1 cellular context compared by ENCODE assay signal in genomic region chr7:65750511-65751344, GRCh38.
TF ChIP-seq lines count a peak whose summit lies in the region.

No MANE protein-coding gene starts in this region.

TF ChIP-seq in HepG2, 621 proteins besides CTCF, POLR2A, EP300 and RAD21 (continued from another document and continues in another):
- TF ChIP-seq, protein P1, sequence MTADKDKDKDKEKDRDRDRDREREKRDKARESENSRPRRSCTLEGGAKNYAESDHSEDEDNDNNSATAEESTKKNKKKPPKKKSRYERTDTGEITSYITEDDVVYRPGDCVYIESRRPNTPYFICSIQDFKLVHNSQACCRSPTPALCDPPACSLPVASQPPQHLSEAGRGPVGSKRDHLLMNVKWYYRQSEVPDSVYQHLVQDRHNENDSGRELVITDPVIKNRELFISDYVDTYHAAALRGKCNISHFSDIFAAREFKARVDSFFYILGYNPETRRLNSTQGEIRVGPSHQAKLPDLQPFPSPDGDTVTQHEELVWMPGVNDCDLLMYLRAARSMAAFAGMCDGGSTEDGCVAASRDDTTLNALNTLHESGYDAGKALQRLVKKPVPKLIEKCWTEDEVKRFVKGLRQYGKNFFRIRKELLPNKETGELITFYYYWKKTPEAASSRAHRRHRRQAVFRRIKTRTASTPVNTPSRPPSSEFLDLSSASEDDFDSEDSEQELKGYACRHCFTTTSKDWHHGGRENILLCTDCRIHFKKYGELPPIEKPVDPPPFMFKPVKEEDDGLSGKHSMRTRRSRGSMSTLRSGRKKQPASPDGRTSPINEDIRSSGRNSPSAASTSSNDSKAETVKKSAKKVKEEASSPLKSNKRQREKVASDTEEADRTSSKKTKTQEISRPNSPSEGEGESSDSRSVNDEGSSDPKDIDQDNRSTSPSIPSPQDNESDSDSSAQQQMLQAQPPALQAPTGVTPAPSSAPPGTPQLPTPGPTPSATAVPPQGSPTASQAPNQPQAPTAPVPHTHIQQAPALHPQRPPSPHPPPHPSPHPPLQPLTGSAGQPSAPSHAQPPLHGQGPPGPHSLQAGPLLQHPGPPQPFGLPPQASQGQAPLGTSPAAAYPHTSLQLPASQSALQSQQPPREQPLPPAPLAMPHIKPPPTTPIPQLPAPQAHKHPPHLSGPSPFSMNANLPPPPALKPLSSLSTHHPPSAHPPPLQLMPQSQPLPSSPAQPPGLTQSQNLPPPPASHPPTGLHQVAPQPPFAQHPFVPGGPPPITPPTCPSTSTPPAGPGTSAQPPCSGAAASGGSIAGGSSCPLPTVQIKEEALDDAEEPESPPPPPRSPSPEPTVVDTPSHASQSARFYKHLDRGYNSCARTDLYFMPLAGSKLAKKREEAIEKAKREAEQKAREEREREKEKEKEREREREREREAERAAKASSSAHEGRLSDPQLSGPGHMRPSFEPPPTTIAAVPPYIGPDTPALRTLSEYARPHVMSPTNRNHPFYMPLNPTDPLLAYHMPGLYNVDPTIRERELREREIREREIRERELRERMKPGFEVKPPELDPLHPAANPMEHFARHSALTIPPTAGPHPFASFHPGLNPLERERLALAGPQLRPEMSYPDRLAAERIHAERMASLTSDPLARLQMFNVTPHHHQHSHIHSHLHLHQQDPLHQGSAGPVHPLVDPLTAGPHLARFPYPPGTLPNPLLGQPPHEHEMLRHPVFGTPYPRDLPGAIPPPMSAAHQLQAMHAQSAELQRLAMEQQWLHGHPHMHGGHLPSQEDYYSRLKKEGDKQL (CRISPR knock-in tag; IDR thresholded peaks at IDR 0.05; ENCODE audit: low read depth): no peak
- no peak for TF ChIP-seq SRSF1 (optimal IDR thresholded peaks at IDR 0.05; ENCODE audit: low read depth, low read length)
- TF ChIP-seq, protein P2, sequence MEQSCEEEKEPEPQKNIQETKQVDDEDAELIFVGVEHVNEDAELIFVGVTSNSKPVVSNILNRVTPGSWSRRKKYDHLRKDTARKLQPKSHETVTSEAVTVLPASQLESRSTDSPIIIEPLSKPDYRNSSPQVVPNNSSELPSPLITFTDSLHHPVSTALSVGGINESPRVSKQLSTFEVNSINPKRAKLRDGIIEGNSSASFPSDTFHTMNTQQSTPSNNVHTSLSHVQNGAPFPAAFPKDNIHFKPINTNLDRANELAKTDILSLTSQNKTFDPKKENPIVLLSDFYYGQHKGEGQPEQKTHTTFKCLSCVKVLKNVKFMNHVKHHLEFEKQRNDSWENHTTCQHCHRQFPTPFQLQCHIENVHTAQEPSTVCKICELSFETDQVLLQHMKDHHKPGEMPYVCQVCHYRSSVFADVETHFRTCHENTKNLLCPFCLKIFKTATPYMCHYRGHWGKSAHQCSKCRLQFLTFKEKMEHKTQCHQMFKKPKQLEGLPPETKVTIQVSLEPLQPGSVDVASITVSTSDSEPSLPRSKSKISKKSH (CRISPR knock-in tag; IDR thresholded peaks at IDR 0.05; ENCODE audit: borderline replicate concordance): no peak
- peak; percentile 75; the same call in 1 of the 2 replicates for TF ChIP-seq ELF3 (CRISPR knock-in tag; IDR thresholded peaks at IDR 0.05)
- TF ChIP-seq FOXO1 (CRISPR knock-in tag; IDR thresholded peaks at IDR 0.05): no peak
- TF ChIP-seq, protein P3, sequence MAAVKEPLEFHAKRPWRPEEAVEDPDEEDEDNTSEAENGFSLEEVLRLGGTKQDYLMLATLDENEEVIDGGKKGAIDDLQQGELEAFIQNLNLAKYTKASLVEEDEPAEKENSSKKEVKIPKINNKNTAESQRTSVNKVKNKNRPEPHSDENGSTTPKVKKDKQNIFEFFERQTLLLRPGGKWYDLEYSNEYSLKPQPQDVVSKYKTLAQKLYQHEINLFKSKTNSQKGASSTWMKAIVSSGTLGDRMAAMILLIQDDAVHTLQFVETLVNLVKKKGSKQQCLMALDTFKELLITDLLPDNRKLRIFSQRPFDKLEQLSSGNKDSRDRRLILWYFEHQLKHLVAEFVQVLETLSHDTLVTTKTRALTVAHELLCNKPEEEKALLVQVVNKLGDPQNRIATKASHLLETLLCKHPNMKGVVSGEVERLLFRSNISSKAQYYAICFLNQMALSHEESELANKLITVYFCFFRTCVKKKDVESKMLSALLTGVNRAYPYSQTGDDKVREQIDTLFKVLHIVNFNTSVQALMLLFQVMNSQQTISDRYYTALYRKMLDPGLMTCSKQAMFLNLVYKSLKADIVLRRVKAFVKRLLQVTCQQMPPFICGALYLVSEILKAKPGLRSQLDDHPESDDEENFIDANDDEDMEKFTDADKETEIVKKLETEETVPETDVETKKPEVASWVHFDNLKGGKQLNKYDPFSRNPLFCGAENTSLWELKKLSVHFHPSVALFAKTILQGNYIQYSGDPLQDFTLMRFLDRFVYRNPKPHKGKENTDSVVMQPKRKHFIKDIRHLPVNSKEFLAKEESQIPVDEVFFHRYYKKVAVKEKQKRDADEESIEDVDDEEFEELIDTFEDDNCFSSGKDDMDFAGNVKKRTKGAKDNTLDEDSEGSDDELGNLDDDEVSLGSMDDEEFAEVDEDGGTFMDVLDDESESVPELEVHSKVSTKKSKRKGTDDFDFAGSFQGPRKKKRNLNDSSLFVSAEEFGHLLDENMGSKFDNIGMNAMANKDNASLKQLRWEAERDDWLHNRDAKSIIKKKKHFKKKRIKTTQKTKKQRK (IDR thresholded peaks at IDR 0.05; ENCODE audit: low read length): no peak
- TF ChIP-seq MLLT10 (CRISPR knock-in tag; IDR thresholded peaks at IDR 0.05): no peak
- peak; percentile 59; the same call in 1 of the 2 replicates for TF ChIP-seq ZBTB42 (CRISPR knock-in tag; IDR thresholded peaks at IDR 0.05)
- TF ChIP-seq ZEB1 (IDR thresholded peaks at IDR 0.05; ENCODE audit: insufficient replicate concordance, low read depth): no peak
- TF ChIP-seq ZNF629 (CRISPR knock-in tag; conservative IDR thresholded peaks at IDR 0.05): no peak
- TF ChIP-seq ZNF512 (CRISPR knock-in tag; IDR thresholded peaks at IDR 0.05): no peak
- peak; percentile 68; the same call in 1 of the 2 replicates for TF ChIP-seq PITX1 (CRISPR knock-in tag; IDR thresholded peaks at IDR 0.05)
- peak; percentile 72 for TF ChIP-seq ZFX (CRISPR knock-in tag; IDR thresholded peaks at IDR 0.05; ENCODE audit: low read depth)
- no peak for TF ChIP-seq HNRNPUL1 (IDR thresholded peaks at IDR 0.05; ENCODE audit: low read depth, low read length)
- no peak for TF ChIP-seq MIER3 (CRISPR knock-in tag; IDR thresholded peaks at IDR 0.05; ENCODE audit: borderline replicate concordance)
- TF ChIP-seq ZNF326 (CRISPR knock-in tag; IDR thresholded peaks at IDR 0.05; ENCODE audit: borderline replicate concordance): no peak
- TF ChIP-seq ZNF569 (CRISPR knock-in tag; IDR thresholded peaks at IDR 0.05; ENCODE audit: borderline replicate concordance): no peak
- TF ChIP-seq ZNF383 (CRISPR knock-in tag; IDR thresholded peaks at IDR 0.05; ENCODE audit: borderline replicate concordance): no peak
- TF ChIP-seq ZNF816 (CRISPR knock-in tag; IDR thresholded peaks at IDR 0.05; ENCODE audit: borderline replicate concordance): peak; percentile 3; the same call in 1 of the 2 replicates
- TF ChIP-seq AFF4 (CRISPR knock-in tag; IDR thresholded peaks at IDR 0.05): no peak
- TF ChIP-seq, protein P4, sequence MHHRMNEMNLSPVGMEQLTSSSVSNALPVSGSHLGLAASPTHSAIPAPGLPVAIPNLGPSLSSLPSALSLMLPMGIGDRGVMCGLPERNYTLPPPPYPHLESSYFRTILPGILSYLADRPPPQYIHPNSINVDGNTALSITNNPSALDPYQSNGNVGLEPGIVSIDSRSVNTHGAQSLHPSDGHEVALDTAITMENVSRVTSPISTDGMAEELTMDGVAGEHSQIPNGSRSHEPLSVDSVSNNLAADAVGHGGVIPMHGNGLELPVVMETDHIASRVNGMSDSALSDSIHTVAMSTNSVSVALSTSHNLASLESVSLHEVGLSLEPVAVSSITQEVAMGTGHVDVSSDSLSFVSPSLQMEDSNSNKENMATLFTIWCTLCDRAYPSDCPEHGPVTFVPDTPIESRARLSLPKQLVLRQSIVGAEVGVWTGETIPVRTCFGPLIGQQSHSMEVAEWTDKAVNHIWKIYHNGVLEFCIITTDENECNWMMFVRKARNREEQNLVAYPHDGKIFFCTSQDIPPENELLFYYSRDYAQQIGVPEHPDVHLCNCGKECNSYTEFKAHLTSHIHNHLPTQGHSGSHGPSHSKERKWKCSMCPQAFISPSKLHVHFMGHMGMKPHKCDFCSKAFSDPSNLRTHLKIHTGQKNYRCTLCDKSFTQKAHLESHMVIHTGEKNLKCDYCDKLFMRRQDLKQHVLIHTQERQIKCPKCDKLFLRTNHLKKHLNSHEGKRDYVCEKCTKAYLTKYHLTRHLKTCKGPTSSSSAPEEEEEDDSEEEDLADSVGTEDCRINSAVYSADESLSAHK (CRISPR knock-in tag; IDR thresholded peaks at IDR 0.05; ENCODE audit: borderline replicate concordance): no peak
- no peak for TF ChIP-seq MXI1 (IDR thresholded peaks at IDR 0.05; ENCODE audit: borderline replicate concordance, low read depth, low read length)
- TF ChIP-seq, protein P5, sequence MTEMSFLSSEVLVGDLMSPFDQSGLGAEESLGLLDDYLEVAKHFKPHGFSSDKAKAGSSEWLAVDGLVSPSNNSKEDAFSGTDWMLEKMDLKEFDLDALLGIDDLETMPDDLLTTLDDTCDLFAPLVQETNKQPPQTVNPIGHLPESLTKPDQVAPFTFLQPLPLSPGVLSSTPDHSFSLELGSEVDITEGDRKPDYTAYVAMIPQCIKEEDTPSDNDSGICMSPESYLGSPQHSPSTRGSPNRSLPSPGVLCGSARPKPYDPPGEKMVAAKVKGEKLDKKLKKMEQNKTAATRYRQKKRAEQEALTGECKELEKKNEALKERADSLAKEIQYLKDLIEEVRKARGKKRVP (CRISPR knock-in tag; IDR thresholded peaks at IDR 0.05): no peak
- TF ChIP-seq, protein P6, sequence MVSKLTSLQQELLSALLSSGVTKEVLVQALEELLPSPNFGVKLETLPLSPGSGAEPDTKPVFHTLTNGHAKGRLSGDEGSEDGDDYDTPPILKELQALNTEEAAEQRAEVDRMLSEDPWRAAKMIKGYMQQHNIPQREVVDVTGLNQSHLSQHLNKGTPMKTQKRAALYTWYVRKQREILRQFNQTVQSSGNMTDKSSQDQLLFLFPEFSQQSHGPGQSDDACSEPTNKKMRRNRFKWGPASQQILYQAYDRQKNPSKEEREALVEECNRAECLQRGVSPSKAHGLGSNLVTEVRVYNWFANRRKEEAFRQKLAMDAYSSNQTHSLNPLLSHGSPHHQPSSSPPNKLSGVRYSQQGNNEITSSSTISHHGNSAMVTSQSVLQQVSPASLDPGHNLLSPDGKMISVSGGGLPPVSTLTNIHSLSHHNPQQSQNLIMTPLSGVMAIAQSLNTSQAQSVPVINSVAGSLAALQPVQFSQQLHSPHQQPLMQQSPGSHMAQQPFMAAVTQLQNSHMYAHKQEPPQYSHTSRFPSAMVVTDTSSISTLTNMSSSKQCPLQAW (CRISPR knock-in tag; IDR thresholded peaks at IDR 0.05): peak; percentile 45
- no peak for TF ChIP-seq ZNF362 (CRISPR knock-in tag; IDR thresholded peaks at IDR 0.05; ENCODE audit: borderline replicate concordance)
- no peak for TF ChIP-seq ZNF841 (CRISPR knock-in tag; IDR thresholded peaks at IDR 0.05; ENCODE audit: borderline replicate concordance)
- TF ChIP-seq ZNF460 (CRISPR knock-in tag; IDR thresholded peaks at IDR 0.05; ENCODE audit: borderline replicate concordance): no peak
